ENCODE assay signal across 2 cellular contexts in genomic region chr6:7035837-7036249, GRCh38.
A peak's percentile ranks its signal among the peaks of the same experiment; 100 is the strongest.
TF ChIP-seq lines count a peak whose summit lies in the region.

No MANE protein-coding gene starts in this region.

TF ChIP-seq in GM23338, 12 proteins besides CTCF, POLR2A, EP300 and RAD21:
- TF ChIP-seq ZNF114 (CRISPR knock-in tag; IDR thresholded peaks at IDR 0.05) = no peak
- no peak for TF ChIP-seq STAT1 (IDR thresholded peaks at IDR 0.05; ENCODE audit: unreplicated experiment)
- TF ChIP-seq EZH2 (IDR thresholded peaks at IDR 0.05; ENCODE audit: low read depth, unreplicated experiment) = no peak
- TF ChIP-seq CREB1 (CRISPR knock-in tag; IDR thresholded peaks at IDR 0.05; ENCODE audit: low read depth) = no peak
- TF ChIP-seq, protein P1, sequence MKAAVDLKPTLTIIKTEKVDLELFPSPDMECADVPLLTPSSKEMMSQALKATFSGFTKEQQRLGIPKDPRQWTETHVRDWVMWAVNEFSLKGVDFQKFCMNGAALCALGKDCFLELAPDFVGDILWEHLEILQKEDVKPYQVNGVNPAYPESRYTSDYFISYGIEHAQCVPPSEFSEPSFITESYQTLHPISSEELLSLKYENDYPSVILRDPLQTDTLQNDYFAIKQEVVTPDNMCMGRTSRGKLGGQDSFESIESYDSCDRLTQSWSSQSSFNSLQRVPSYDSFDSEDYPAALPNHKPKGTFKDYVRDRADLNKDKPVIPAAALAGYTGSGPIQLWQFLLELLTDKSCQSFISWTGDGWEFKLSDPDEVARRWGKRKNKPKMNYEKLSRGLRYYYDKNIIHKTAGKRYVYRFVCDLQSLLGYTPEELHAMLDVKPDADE (IDR thresholded peaks at IDR 0.05) = no peak
- no peak for TF ChIP-seq EZH2phosphoT487 (IDR thresholded peaks at IDR 0.05; ENCODE audit: unreplicated experiment)
- no peak for TF ChIP-seq REST (IDR thresholded peaks at IDR 0.05; ENCODE audit: unreplicated experiment)
- TF ChIP-seq ZNF462 (CRISPR knock-in tag; IDR thresholded peaks at IDR 0.05) = no peak
- no peak for TF ChIP-seq JUNB (IDR thresholded peaks at IDR 0.05; ENCODE audit: unreplicated experiment)
- no peak for TF ChIP-seq POLR2AphosphoS5 (IDR thresholded peaks at IDR 0.05; ENCODE audit: low read depth)
- TF ChIP-seq ZNF331 (CRISPR knock-in tag; IDR thresholded peaks at IDR 0.05; ENCODE audit: low read depth) = no peak

TF ChIP-seq in HepG2, 621 proteins besides CTCF, POLR2A, EP300 and RAD21:
- TF ChIP-seq ZFAT (CRISPR knock-in tag; conservative IDR thresholded peaks at IDR 0.05) (no peak), ZNF629 (CRISPR knock-in tag; conservative IDR thresholded peaks at IDR 0.05) (peak; percentile 56; the same call in 1 of the 2 replicates)
TF ChIP-seq in HepG2: peak in this region for 1.
